16 cellular contexts compared by ENCODE assay signal in genomic region chr15:66145242-66146182, GRCh38.
DNase-seq lines count a peak whose midpoint lies in the region; ATAC-seq, FAIRE-seq and TF ChIP-seq lines count a peak whose summit lies in the region.
"Had no signal": no experiment of that assay in that cellular context is flagged by ENCODE, and none has a peak within 500 bp of the region (broad histone marks: within the 10 kb centered on the region; RNA-seq: fewer than 3 reads in every experiment).

No MANE protein-coding gene starts in this region.

- SMC1A ChIA-PET in GM12878 (lab: Charles Lee; ENCODE audit: uncharacterized antibody, unreplicated experiment): interaction anchor here (0.6 to 1.5 kb wide), 2 partner anchors 9 to 37 kb away, joined by 3 to 4 read pairs; no protein-coding TSS in a partner anchor

- no peaks in the 10 kb centered on the region for H3K27me3 ChIP-seq in BE2C
- no peaks in the 10 kb centered on the region for H3K27me3 ChIP-seq in GM12878 (replicated peaks in 1 of 2; ENCODE audit: control insufficient read depth in 2 of 2, insufficient read depth in 2 of 2, low read length in 1 of 2)

- H3K9me3 ChIP-seq in BE2C (no peaks in the 10 kb centered on the region), GM12878 (replicated peaks; ENCODE audit: control insufficient read depth, insufficient read depth, low read length) (no peaks in the 10 kb centered on the region)

- H3K4me3 ChIP-seq in BE2C (ENCODE audit: low read depth, low read length) (no peak overlapping the region), GM12878 (no peak overlapping the region)

- H3K79me2 ChIP-seq in GM12878 (ENCODE audit: control insufficient read depth, insufficient read depth, low read length): no peaks in the 10 kb centered on the region

- BruUV-seq in GM12878 (replicated peaks; lab: Mats Ljungman, UMichigan): no TSS peak

- no peak for FAIRE-seq in GM12878 (lab: Jason Lieb, UNC)

- TF ChIP-seq RAD21 in GM12878 (IDR thresholded peaks at IDR 0.05; ENCODE audit: insufficient read depth, low read depth, low read length): no peak

- RAD21 ChIA-PET in GM12878 (lab: Charles Lee; ENCODE audit: unreplicated experiment): interaction anchor here (1.0 kb wide), 1 partner anchor 48 kb away, joined by 3 read pairs; no protein-coding TSS in a partner anchor

- no peaks in the 10 kb centered on the region for H3K36me3 Mint-ChIP-seq in mesothelial cell of epicardium
- H3K36me3 Mint-ChIP-seq: IgD-negative memory B cell; stimulated activated naive B cell treated with anti-CD40 and anti-IgM and Interleukin-4, amounts not matched to agents 10 μg/mL and 1 μg/mL and 100 μg/mL, for 72 hours had no signal

- no peak overlapping the region for H3K27ac ChIP-seq in GM12878 (ENCODE audit: control insufficient read depth, insufficient read depth)

- peaks cover 64% of the 10 kb centered on the region for H3K27me3 Mint-ChIP-seq in mesothelial cell of epicardium (ENCODE audit: low read depth)
- H3K27me3 Mint-ChIP-seq: stimulated activated naive B cell treated with anti-CD40 and anti-IgM and Interleukin-4, amounts not matched to agents 10 μg/mL and 1 μg/mL and 100 μg/mL, for 72 hours had no signal

- CTCF ChIA-PET in GM12878 (lab: Yijun Ruan, JAX): interaction anchor here (0.7 to 1.2 kb wide), 4 partner anchors 12 to 229 kb away, joined by 3 to 4 read pairs (median 4); no protein-coding TSS in a partner anchor

- in situ Hi-C loops in GM12878 (cut with MboI): no loop called here

- H3K4me1 Mint-ChIP-seq in mesothelial cell of epicardium: no peaks in the 10 kb centered on the region
- H3K4me1 Mint-ChIP-seq: IgD-negative memory B cell had no signal

- no peaks in the 10 kb centered on the region for H3K4me1 ChIP-seq in BE2C
- no peaks in the 10 kb centered on the region for H3K4me1 ChIP-seq in GM12878 (ENCODE audit: control insufficient read depth, insufficient read depth, low read length)

- H3K4me3 Mint-ChIP-seq in mesothelial cell of epicardium: no peak overlapping the region
- H3K4me3 Mint-ChIP-seq: IgD-negative memory B cell; stimulated activated naive B cell treated with anti-CD40 and anti-IgM and Interleukin-4, amounts not matched to agents 10 μg/mL and 1 μg/mL and 100 μg/mL, for 72 hours; T-helper 1 cell treated with Interleukin-12 subunit alpha and Interleukin-12 subunit beta and Interleukin-4 antibody, amounts not matched to agents 30 μg/mL and 1 μg/mL, for 36 hours had no signal

- no peak overlapping the region for H3K4me2 ChIP-seq in GM12878 (ENCODE audit: control insufficient read depth, insufficient read depth)

- H3K36me3 ChIP-seq in BE2C (no peaks in the 10 kb centered on the region), GM12878 (ENCODE audit: control insufficient read depth in 2 of 2, insufficient read depth in 2 of 2, low read length in 1 of 2) (no peaks in the 10 kb centered on the region)

- TF ChIP-seq POLR2A in GM12878 (IDR thresholded peaks at IDR 0.05; ENCODE audit: low read depth, low read length): no peak

- WGBS in GM12878 (ENCODE audit: insufficient coverage, insufficient replicate concordance, low lambda C conversion rate, missing lambda C conversion rate): 6% methylated on average over 10 of the region's 10 CpGs

- no peak for TF ChIP-seq EP300 in GM12878 (IDR thresholded peaks at IDR 0.05; ENCODE audit: borderline replicate concordance in 1 of 2, control insufficient read depth in 1 of 2, low read depth in 2 of 2, low read length in 2 of 2)

- DNase-seq in BE2C (peak; percentile 25), Kasumi-1 (lab: John Stamatoyannopoulos, UW) (peak; percentile 23 to 41), NCI-H446 treated with DMSO at 0.1 percent for 48 hours (lab: John Stamatoyannopoulos, UW) (peak; percentile 11), GM12878 (ENCODE audit: low read depth, low spot score) (no peak), ureter (ENCODE audit: low spot score) (no peak), mesothelial cell of epicardium (ENCODE audit: low spot score in 2 of 2, unreplicated experiment in 2 of 2) (no peak)
- DNase-seq: activated naive CD4-positive, alpha-beta T cell treated with Interleukin-2 at 50 U/mL for 16 hours; cerebellar nuclear complex; erythroblast; PC-3; stimulated activated CD4-positive, alpha-beta T cell treated with anti-CD3 and anti-CD28 coated beads, Interleukin-2, amount 100 ng/mL, for 24 hours; stimulated activated naive B cell treated with anti-CD40 and anti-IgM and Interleukin-4, amounts not matched to agents 10 μg/mL and 1 μg/mL and 100 μg/mL, for 72 hours had no signal

- no peak overlapping the region for H3K27ac Mint-ChIP-seq in mesothelial cell of epicardium
- H3K27ac Mint-ChIP-seq: IgD-negative memory B cell; stimulated activated naive B cell treated with anti-CD40 and anti-IgM and Interleukin-4, amounts not matched to agents 10 μg/mL and 1 μg/mL and 100 μg/mL, for 72 hours; T-helper 1 cell treated with Interleukin-12 subunit alpha and Interleukin-12 subunit beta and Interleukin-4 antibody, amounts not matched to agents 30 μg/mL and 1 μg/mL, for 36 hours had no signal

- no peak overlapping the region for H3K9ac ChIP-seq in GM12878 (ENCODE audit: control insufficient read depth, insufficient read depth, low read length)

- no peaks in the 10 kb centered on the region for H3K9me3 Mint-ChIP-seq in mesothelial cell of epicardium
- H3K9me3 Mint-ChIP-seq: IgD-negative memory B cell; stimulated activated naive B cell treated with anti-CD40 and anti-IgM and Interleukin-4, amounts not matched to agents 10 μg/mL and 1 μg/mL and 100 μg/mL, for 72 hours; T-helper 1 cell treated with Interleukin-12 subunit alpha and Interleukin-12 subunit beta and Interleukin-4 antibody, amounts not matched to agents 30 μg/mL and 1 μg/mL, for 36 hours had no signal

- no peaks in the 10 kb centered on the region for H4K20me1 ChIP-seq in GM12878 (ENCODE audit: control insufficient read depth, insufficient read depth)

- POLR2A ChIA-PET in GM12878 (lab: Charles Lee): interaction anchor here (0.5 to 0.6 kb wide), 2 partner anchors 203 to 329 kb away, joined by 3 read pairs; no protein-coding TSS in a partner anchor

- no peak for TF ChIP-seq CTCF in BE2C (IDR thresholded peaks at IDR 0.05; ENCODE audit: low read depth, low read length)
- TF ChIP-seq CTCF in GM12878 (IDR thresholded peaks at IDR 0.05 in 2 of 3, conservative IDR thresholded peaks at IDR 0.05 in 1 of 3; ENCODE audit: control insufficient read depth in 2 of 3, extremely low read depth in 1 of 3, insufficient read depth in 1 of 3, low read depth in 3 of 3, low read length in 3 of 3): no peak
- TF ChIP-seq CTCF in mesothelial cell of epicardium (IDR thresholded peaks at IDR 0.05; ENCODE audit: unreplicated experiment): no peak

- intact Hi-C loops in GM12878 (cut with micrococcal nuclease; ENCODE audit: unreplicated experiment): no loop called here

- H2AFZ ChIP-seq in GM12878 (ENCODE audit: control insufficient read depth, low read depth, low read length): no peak overlapping the region

- ATAC-seq in GM12878: peak; percentile 16; the same call in 1 of the 3 replicates
- ATAC-seq in GM18519 (IDR thresholded peaks at IDR 0.05; ENCODE audit: low FRiP score, unreplicated experiment): no peak
- no peak for ATAC-seq in GM21447 (IDR thresholded peaks at IDR 0.05; ENCODE audit: unreplicated experiment)
- ATAC-seq: PC-3 had no signal

TF ChIP-seq in GM12878, 131 proteins besides CTCF, POLR2A, EP300 and RAD21 (continues in another document):
- TF ChIP-seq, protein P1, sequence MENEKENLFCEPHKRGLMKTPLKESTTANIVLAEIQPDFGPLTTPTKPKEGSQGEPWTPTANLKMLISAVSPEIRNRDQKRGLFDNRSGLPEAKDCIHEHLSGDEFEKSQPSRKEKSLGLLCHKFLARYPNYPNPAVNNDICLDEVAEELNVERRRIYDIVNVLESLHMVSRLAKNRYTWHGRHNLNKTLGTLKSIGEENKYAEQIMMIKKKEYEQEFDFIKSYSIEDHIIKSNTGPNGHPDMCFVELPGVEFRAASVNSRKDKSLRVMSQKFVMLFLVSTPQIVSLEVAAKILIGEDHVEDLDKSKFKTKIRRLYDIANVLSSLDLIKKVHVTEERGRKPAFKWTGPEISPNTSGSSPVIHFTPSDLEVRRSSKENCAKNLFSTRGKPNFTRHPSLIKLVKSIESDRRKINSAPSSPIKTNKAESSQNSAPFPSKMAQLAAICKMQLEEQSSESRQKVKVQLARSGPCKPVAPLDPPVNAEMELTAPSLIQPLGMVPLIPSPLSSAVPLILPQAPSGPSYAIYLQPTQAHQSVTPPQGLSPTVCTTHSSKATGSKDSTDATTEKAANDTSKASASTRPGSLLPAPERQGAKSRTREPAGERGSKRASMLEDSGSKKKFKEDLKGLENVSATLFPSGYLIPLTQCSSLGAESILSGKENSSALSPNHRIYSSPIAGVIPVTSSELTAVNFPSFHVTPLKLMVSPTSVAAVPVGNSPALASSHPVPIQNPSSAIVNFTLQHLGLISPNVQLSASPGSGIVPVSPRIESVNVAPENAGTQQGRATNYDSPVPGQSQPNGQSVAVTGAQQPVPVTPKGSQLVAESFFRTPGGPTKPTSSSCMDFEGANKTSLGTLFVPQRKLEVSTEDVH (IDR thresholded peaks at IDR 0.05; ENCODE audit: low read depth, partially characterized antibody): no peak
- TF ChIP-seq, protein P2, sequence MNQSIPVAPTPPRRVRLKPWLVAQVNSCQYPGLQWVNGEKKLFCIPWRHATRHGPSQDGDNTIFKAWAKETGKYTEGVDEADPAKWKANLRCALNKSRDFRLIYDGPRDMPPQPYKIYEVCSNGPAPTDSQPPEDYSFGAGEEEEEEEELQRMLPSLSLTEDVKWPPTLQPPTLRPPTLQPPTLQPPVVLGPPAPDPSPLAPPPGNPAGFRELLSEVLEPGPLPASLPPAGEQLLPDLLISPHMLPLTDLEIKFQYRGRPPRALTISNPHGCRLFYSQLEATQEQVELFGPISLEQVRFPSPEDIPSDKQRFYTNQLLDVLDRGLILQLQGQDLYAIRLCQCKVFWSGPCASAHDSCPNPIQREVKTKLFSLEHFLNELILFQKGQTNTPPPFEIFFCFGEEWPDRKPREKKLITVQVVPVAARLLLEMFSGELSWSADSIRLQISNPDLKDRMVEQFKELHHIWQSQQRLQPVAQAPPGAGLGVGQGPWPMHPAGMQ (IDR thresholded peaks at IDR 0.05; ENCODE audit: borderline replicate concordance): no peak
- no peak for TF ChIP-seq ETV6 (conservative IDR thresholded peaks at IDR 0.05 in 1 of 2, IDR thresholded peaks at IDR 0.05 in 1 of 2; ENCODE audit: borderline replicate concordance in 1 of 2, low read depth in 1 of 2)
- no peak for TF ChIP-seq ZNF217 (IDR thresholded peaks at IDR 0.05)
- 0 out of 2 replicates have a peak, but pooled peaks have one; percentile 24 for TF ChIP-seq SMARCA5 (IDR thresholded peaks at IDR 0.05)
- TF ChIP-seq BACH1 (IDR thresholded peaks at IDR 0.05; ENCODE audit: borderline replicate concordance): no peak

Comparison
In these comparisons a context has a peak if more than half of its experiments do, and no peak if none do; other contexts are left out.
1. DNase-seq: peak in BE2C (single experiment), Kasumi-1 (2 of 2) and NCI-H446 treated with DMSO at 0.1 percent for 48 hours (single experiment); none in GM12878 (single experiment), ureter (single experiment) and mesothelial cell of epicardium (0 of 2).